25 cellular contexts compared by ENCODE assay signal in genomic region chr13:80386592-80386991, GRCh38.
"Had no signal": no experiment of that assay in that cellular context is flagged by ENCODE, and none has a peak within 500 bp of the region (broad histone marks: within the 10 kb centered on the region; RNA-seq: fewer than 3 reads in every experiment).

No MANE protein-coding gene starts in this region.

- DNase-seq: nephron progenitor cell; nucleus accumbens; posterior cingulate gyrus; psoas muscle; right cardiac atrium; right lobe of liver; sigmoid colon; small intestine; stimulated activated CD4-positive, alpha-beta T cell treated with anti-CD3 and anti-CD28 coated beads, Interleukin-15, amount 100 ng/mL, for 24 hours; stimulated activated CD4-positive, alpha-beta T cell treated with anti-CD3 and anti-CD28 coated beads, Interleukin-2, amount 100 ng/mL, for 24 hours; stimulated activated CD4-positive, alpha-beta T cell treated with anti-CD3 and anti-CD28 coated beads, Interleukin-2, amount 100 ng/mL, for 48 hours; stimulated activated CD4-positive, alpha-beta T cell treated with anti-CD3 and anti-CD28 coated beads, Interleukin-4, amount 100 ng/mL, for 24 hours; stimulated activated naive B cell treated with anti-CD40 and anti-IgM and Interleukin-4, amounts not matched to agents 10 μg/mL and 1 μg/mL and 100 μg/mL, for 72 hours; stimulated activated naive CD4-positive, alpha-beta T cell treated with Interleukin-2 at 50 U/mL for 16 hours; stomach; testis; tibial artery; transverse colon; upper lobe of left lung had no signal

- FAIRE-seq: small intestine, urothelium cell line had no signal

- ATAC-seq: naive thymus-derived CD8-positive, alpha-beta T cell; psoas muscle; right cardiac atrium had no signal

- H3K9me3 ChIP-seq: neutrophil, psoas muscle, right lobe of liver, sigmoid colon, stomach, suprapubic skin, testis, tibial artery, transverse colon, upper lobe of left lung, vagina had no signal

- H3K4me3 ChIP-seq: psoas muscle, right lobe of liver, sigmoid colon, stomach, suprapubic skin, testis, tibial artery, transverse colon, upper lobe of left lung, vagina had no signal

- H3K27me3 ChIP-seq: neutrophil, right lobe of liver, sigmoid colon, stomach, suprapubic skin, testis, tibial artery, transverse colon, upper lobe of left lung, vagina had no signal

- H3K27ac ChIP-seq: neutrophil, parathyroid adenoma, psoas muscle, right lobe of liver, sigmoid colon, stomach, suprapubic skin, testis, tibial artery, transverse colon, upper lobe of left lung, vagina had no signal

- H2AFZ ChIP-seq: parathyroid adenoma had no signal

- H3K9ac ChIP-seq: parathyroid adenoma had no signal

- H3K79me2 ChIP-seq: parathyroid adenoma had no signal

- H3K36me3 ChIP-seq: neutrophil, right lobe of liver, sigmoid colon, stomach, suprapubic skin, tibial artery, transverse colon, upper lobe of left lung, vagina had no signal

- H3K4me1 ChIP-seq: parathyroid adenoma, psoas muscle, sigmoid colon, suprapubic skin, testis, transverse colon, vagina had no signal
